In genomic region chr19:46704379-46705076, GRCh38 we compare ENCODE assay signal across 7 cellular contexts. TPM values are rescaled to one million over a fixed set of nuclear protein-coding genes. Genes with fewer than 3 reads are reported as not detected.
DNase-seq lines count a peak whose midpoint lies in the region; ATAC-seq and TF ChIP-seq lines count a peak whose summit lies in the region.

No MANE protein-coding gene starts in this region.

- DNase-seq in GM13977 (ENCODE audit: low spot score) = peak; percentile 92
- peak; percentile 49 for DNase-seq in NCI-H69 (lab: John Stamatoyannopoulos, UW)
- DNase-seq in activated CD8-positive, alpha-beta memory T cell treated with anti-CD3 and anti-CD28 coated beads, Interleukin-2, amount 50 U/mL, for 1 hour (ENCODE audit: extremely low read depth) = peak; percentile 58
- peak; percentile 51 for DNase-seq in epithelial cell of esophagus (ENCODE audit: low read depth)
- DNase-seq in neural crest cell (ENCODE audit: low read depth, low spot score) = peak; percentile 83
- DNase-seq in superior temporal gyrus (ENCODE audit: extremely low spot score) = peak; percentile 57

- no peak overlapping the region for H3K4me3 Mint-ChIP-seq in neural crest cell

- H3K27me3 Mint-ChIP-seq in neural crest cell (ENCODE audit: low read depth) = no peaks in the 10 kb centered on the region

- no peak overlapping the region for H3K4me3 ChIP-seq in epithelial cell of esophagus (ENCODE audit: low read length)

- in situ Hi-C loops in GM13977 (cut with MboI; ENCODE audit: low pct_unique_long_range_greater_than_20kb, low sequenced_read_pairs, unreplicated experiment) = no loop called here

- TF ChIP-seq CTCF in GM13977 (IDR thresholded peaks at IDR 0.05; ENCODE audit: extremely low read depth, insufficient read depth, missing control alignments) (peak; percentile 89), epithelial cell of esophagus (IDR thresholded peaks at IDR 0.05; ENCODE audit: insufficient read depth, low read depth, low read length, missing control alignments) (peak; percentile 89), neural crest cell (conservative IDR thresholded peaks at IDR 0.05) (peak; percentile 90)

- no peak for ATAC-seq in HG03378 (IDR thresholded peaks at IDR 0.05; ENCODE audit: unreplicated experiment)

- H3K4me1 Mint-ChIP-seq in neural crest cell = no peaks in the 10 kb centered on the region

- H3K9me3 Mint-ChIP-seq in neural crest cell = no peaks in the 10 kb centered on the region

- no peak overlapping the region for H3K27ac Mint-ChIP-seq in neural crest cell (ENCODE audit: unreplicated experiment)

- H3K36me3 Mint-ChIP-seq in neural crest cell (ENCODE audit: low read depth) = peaks cover 17% of the 10 kb centered on the region

RNA-seq across cellular contexts. Expression of gene PRKD2, which starts 12.4 kb away (rescaled TPM):
- 55.5 and 57.2 TPM in 2 replicates for total RNA-seq in neural crest cell

RNA-seq across cellular contexts. Expression of gene FKRP, which starts 41.3 kb away (rescaled TPM):
- total RNA-seq in neural crest cell = 31.9 and 38.6 TPM in 2 replicates

RNA-seq across cellular contexts. Expression of gene STRN4, which starts 41.7 kb away (rescaled TPM):
- 128 and 138 TPM in 2 replicates for total RNA-seq in neural crest cell

RNA-seq across cellular contexts. Expression of gene DACT3, which starts 43.5 kb away (rescaled TPM):
- total RNA-seq in neural crest cell = 6.5 and 7.4 TPM in 2 replicates
